In the genomic region with DNA sequence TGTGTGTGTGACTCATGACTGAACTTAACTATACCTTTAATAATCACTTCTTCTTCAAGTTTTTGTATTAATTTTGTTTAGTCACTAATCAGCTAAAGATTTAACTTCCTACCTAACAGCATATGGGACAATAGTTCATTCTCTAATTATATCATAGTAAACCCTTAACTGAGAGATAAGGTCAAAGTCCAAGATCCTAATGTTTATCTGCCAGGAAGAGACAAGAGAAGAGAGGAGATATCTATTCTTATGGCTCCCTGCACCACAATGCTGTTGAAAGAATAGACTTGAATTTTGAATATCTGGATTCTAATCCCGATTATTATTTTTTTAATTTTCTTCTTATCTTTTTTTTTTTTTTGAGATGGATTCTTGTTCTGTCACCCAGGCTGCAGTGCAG, we compare ENCODE assay signal across 2 cellular contexts.
TF ChIP-seq lines count a peak whose summit lies in the region.

No MANE protein-coding gene starts in this region.

TF ChIP-seq in GM23338, 12 proteins besides CTCF, POLR2A, EP300 and RAD21 (continued from another document):
- TF ChIP-seq NANOG (IDR thresholded peaks at IDR 0.05; ENCODE audit: borderline replicate concordance) (no peak), JUNB (IDR thresholded peaks at IDR 0.05; ENCODE audit: unreplicated experiment) (no peak), POLR2AphosphoS5 (IDR thresholded peaks at IDR 0.05; ENCODE audit: low read depth) (no peak), ZNF114 (CRISPR knock-in tag; IDR thresholded peaks at IDR 0.05) (no peak)

TF ChIP-seq in HepG2, 621 proteins besides CTCF, POLR2A, EP300 and RAD21:
- TF ChIP-seq, protein P1, sequence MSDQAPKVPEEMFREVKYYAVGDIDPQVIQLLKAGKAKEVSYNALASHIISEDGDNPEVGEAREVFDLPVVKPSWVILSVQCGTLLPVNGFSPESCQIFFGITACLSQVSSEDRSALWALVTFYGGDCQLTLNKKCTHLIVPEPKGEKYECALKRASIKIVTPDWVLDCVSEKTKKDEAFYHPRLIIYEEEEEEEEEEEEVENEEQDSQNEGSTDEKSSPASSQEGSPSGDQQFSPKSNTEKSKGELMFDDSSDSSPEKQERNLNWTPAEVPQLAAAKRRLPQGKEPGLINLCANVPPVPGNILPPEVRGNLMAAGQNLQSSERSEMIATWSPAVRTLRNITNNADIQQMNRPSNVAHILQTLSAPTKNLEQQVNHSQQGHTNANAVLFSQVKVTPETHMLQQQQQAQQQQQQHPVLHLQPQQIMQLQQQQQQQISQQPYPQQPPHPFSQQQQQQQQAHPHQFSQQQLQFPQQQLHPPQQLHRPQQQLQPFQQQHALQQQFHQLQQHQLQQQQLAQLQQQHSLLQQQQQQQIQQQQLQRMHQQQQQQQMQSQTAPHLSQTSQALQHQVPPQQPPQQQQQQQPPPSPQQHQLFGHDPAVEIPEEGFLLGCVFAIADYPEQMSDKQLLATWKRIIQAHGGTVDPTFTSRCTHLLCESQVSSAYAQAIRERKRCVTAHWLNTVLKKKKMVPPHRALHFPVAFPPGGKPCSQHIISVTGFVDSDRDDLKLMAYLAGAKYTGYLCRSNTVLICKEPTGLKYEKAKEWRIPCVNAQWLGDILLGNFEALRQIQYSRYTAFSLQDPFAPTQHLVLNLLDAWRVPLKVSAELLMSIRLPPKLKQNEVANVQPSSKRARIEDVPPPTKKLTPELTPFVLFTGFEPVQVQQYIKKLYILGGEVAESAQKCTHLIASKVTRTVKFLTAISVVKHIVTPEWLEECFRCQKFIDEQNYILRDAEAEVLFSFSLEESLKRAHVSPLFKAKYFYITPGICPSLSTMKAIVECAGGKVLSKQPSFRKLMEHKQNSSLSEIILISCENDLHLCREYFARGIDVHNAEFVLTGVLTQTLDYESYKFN (CRISPR knock-in tag; conservative IDR thresholded peaks at IDR 0.05), result 0 out of 2 replicates have a peak, but pooled peaks have one; percentile 26
- TF ChIP-seq, protein P2, sequence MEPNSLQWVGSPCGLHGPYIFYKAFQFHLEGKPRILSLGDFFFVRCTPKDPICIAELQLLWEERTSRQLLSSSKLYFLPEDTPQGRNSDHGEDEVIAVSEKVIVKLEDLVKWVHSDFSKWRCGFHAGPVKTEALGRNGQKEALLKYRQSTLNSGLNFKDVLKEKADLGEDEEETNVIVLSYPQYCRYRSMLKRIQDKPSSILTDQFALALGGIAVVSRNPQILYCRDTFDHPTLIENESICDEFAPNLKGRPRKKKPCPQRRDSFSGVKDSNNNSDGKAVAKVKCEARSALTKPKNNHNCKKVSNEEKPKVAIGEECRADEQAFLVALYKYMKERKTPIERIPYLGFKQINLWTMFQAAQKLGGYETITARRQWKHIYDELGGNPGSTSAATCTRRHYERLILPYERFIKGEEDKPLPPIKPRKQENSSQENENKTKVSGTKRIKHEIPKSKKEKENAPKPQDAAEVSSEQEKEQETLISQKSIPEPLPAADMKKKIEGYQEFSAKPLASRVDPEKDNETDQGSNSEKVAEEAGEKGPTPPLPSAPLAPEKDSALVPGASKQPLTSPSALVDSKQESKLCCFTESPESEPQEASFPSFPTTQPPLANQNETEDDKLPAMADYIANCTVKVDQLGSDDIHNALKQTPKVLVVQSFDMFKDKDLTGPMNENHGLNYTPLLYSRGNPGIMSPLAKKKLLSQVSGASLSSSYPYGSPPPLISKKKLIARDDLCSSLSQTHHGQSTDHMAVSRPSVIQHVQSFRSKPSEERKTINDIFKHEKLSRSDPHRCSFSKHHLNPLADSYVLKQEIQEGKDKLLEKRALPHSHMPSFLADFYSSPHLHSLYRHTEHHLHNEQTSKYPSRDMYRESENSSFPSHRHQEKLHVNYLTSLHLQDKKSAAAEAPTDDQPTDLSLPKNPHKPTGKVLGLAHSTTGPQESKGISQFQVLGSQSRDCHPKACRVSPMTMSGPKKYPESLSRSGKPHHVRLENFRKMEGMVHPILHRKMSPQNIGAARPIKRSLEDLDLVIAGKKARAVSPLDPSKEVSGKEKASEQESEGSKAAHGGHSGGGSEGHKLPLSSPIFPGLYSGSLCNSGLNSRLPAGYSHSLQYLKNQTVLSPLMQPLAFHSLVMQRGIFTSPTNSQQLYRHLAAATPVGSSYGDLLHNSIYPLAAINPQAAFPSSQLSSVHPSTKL (CRISPR knock-in tag; IDR thresholded peaks at IDR 0.05), result peak; percentile 58
- TF ChIP-seq SOX13 (IDR thresholded peaks at IDR 0.05) (no peak), SOX13 (CRISPR knock-in tag; conservative IDR thresholded peaks at IDR 0.05 in 1 of 2, IDR thresholded peaks at IDR 0.05 in 1 of 2) (peak in 1 of 2 experiments; percentile 71; a peak in 2 of 4 replicates), ZFYVE20 (CRISPR knock-in tag; IDR thresholded peaks at IDR 0.05; ENCODE audit: borderline replicate concordance, low read depth) (no peak), ATM (IDR thresholded peaks at IDR 0.05; ENCODE audit: borderline replicate concordance) (no peak), ZNF546 (CRISPR knock-in tag; conservative IDR thresholded peaks at IDR 0.05) (no peak), GATAD2A (CRISPR knock-in tag; IDR thresholded peaks at IDR 0.05) (0 out of 2 replicates have a peak, but pooled peaks have one; percentile 36), HMG20A (CRISPR knock-in tag; IDR thresholded peaks at IDR 0.05; ENCODE audit: borderline replicate concordance) (peak; percentile 41; the same call in 1 of the 2 replicates), HNF4A (CRISPR knock-in tag; IDR thresholded peaks at IDR 0.05) (peak; percentile 67), ATRX (CRISPR knock-in tag; IDR thresholded peaks at IDR 0.05; ENCODE audit: borderline replicate concordance) (no peak), SOX6 (IDR thresholded peaks at IDR 0.05) (no peak), SOX6 (CRISPR knock-in tag; IDR thresholded peaks at IDR 0.05) (peak; percentile 30; the same call in 1 of the 2 replicates), FOXA3 (CRISPR knock-in tag; IDR thresholded peaks at IDR 0.05) (0 out of 2 replicates have a peak, but pooled peaks have one; percentile 13), SOX5 (CRISPR knock-in tag; IDR thresholded peaks at IDR 0.05; ENCODE audit: borderline replicate concordance) (peak; percentile 64; the same call in 1 of the 2 replicates), ZNF644 (CRISPR knock-in tag; IDR thresholded peaks at IDR 0.05; ENCODE audit: low read depth) (0 out of 2 replicates have a peak, but pooled peaks have one; percentile 4), ZC3H4 (CRISPR knock-in tag; IDR thresholded peaks at IDR 0.05; ENCODE audit: borderline replicate concordance) (no peak), ERF (CRISPR knock-in tag; IDR thresholded peaks at IDR 0.05) (no peak), MIXL1 (CRISPR knock-in tag; IDR thresholded peaks at IDR 0.05) (0 out of 2 replicates have a peak, but pooled peaks have one; percentile 13), SAP130 (CRISPR knock-in tag; IDR thresholded peaks at IDR 0.05; ENCODE audit: low read depth) (peak; percentile 38; the same call in 1 of the 2 replicates), CHD4 (IDR thresholded peaks at IDR 0.05; ENCODE audit: borderline replicate concordance, low read length) (0 out of 2 replicates have a peak, but pooled peaks have one; percentile 11)
- TF ChIP-seq, protein P3, sequence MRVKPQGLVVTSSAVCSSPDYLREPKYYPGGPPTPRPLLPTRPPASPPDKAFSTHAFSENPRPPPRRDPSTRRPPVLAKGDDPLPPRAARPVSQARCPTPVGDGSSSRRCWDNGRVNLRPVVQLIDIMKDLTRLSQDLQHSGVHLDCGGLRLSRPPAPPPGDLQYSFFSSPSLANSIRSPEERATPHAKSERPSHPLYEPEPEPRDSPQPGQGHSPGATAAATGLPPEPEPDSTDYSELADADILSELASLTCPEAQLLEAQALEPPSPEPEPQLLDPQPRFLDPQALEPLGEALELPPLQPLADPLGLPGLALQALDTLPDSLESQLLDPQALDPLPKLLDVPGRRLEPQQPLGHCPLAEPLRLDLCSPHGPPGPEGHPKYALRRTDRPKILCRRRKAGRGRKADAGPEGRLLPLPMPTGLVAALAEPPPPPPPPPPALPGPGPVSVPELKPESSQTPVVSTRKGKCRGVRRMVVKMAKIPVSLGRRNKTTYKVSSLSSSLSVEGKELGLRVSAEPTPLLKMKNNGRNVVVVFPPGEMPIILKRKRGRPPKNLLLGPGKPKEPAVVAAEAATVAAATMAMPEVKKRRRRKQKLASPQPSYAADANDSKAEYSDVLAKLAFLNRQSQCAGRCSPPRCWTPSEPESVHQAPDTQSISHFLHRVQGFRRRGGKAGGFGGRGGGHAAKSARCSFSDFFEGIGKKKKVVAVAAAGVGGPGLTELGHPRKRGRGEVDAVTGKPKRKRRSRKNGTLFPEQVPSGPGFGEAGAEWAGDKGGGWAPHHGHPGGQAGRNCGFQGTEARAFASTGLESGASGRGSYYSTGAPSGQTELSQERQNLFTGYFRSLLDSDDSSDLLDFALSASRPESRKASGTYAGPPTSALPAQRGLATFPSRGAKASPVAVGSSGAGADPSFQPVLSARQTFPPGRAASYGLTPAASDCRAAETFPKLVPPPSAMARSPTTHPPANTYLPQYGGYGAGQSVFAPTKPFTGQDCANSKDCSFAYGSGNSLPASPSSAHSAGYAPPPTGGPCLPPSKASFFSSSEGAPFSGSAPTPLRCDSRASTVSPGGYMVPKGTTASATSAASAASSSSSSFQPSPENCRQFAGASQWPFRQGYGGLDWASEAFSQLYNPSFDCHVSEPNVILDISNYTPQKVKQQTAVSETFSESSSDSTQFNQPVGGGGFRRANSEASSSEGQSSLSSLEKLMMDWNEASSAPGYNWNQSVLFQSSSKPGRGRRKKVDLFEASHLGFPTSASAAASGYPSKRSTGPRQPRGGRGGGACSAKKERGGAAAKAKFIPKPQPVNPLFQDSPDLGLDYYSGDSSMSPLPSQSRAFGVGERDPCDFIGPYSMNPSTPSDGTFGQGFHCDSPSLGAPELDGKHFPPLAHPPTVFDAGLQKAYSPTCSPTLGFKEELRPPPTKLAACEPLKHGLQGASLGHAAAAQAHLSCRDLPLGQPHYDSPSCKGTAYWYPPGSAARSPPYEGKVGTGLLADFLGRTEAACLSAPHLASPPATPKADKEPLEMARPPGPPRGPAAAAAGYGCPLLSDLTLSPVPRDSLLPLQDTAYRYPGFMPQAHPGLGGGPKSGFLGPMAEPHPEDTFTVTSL (CRISPR knock-in tag; IDR thresholded peaks at IDR 0.05; ENCODE audit: borderline replicate concordance), result peak; percentile 65; the same call in 1 of the 2 replicates
- TF ChIP-seq, protein P4, sequence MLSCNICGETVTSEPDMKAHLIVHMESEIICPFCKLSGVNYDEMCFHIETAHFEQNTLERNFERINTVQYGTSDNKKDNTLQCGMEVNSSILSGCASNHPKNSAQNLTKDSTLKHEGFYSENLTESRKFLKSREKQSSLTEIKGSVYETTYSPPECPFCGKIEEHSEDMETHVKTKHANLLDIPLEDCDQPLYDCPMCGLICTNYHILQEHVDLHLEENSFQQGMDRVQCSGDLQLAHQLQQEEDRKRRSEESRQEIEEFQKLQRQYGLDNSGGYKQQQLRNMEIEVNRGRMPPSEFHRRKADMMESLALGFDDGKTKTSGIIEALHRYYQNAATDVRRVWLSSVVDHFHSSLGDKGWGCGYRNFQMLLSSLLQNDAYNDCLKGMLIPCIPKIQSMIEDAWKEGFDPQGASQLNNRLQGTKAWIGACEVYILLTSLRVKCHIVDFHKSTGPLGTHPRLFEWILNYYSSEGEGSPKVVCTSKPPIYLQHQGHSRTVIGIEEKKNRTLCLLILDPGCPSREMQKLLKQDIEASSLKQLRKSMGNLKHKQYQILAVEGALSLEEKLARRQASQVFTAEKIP (CRISPR knock-in tag; IDR thresholded peaks at IDR 0.05; ENCODE audit: borderline replicate concordance), result no peak
